9 cellular contexts compared by ENCODE assay signal in the genomic region with DNA sequence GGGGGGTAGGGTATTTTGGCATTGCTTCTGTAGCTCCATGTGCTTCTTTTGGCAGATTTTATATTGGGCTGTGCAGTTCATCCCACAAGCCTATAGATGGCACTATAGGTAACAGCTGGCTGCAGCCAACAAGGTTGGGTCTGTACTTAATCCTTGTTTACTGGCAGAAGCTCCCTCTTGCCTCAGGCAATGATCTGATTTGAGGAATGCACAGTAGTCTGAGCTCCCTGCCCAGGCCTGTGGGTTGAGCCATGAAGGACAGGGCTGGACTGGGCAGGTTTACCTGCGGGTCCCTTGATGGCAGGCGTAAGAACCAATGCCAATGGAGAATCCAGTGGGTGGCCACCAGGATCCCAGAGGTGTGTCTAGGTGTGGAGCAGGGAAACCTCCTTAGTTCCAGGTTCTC. TPM values are rescaled to one million over a fixed set of nuclear protein-coding genes. Genes with fewer than 3 reads are reported as not detected.
DNase-seq lines count a peak whose midpoint lies in the region; ATAC-seq and TF ChIP-seq lines count a peak whose summit lies in the region.
"Had no signal": no experiment of that assay in that cellular context is flagged by ENCODE, and none has a peak within 500 bp of the region (broad histone marks: within the 10 kb centered on the region; RNA-seq: fewer than 3 reads in every experiment).

No MANE protein-coding gene starts in this region.

- H3K4me3 ChIP-seq in AG04449 (ENCODE audit: low read depth, low read length) = no peak overlapping the region
- no peak overlapping the region for H3K4me3 ChIP-seq in Jurkat, Clone E6-1 (ENCODE audit: low read length)
- H3K4me3 ChIP-seq in coronary artery = no peak overlapping the region

- peak; percentile 86 for ATAC-seq in SK-N-SH treated with all-trans-retinoic acid at 6 μM for 48 hours
- peak; percentile 94 for ATAC-seq in esophagus mucosa
- ATAC-seq in HG02970 (IDR thresholded peaks at IDR 0.05; ENCODE audit: low FRiP score, unreplicated experiment) = no peak

- DNase-seq in AG04449 (ENCODE audit: low read depth, low spot score) (no peak), ELR (ENCODE audit: low read depth) (peak; percentile 59), pons (ENCODE audit: low spot score) (peak; percentile 13), coronary artery (ENCODE audit: low spot score) (no peak)
- peak; percentile 39 for DNase-seq in Jurkat, Clone E6-1 (ENCODE audit: low read depth, low spot score)

- TF ChIP-seq CTCF in AG04449 (IDR thresholded peaks at IDR 0.05; ENCODE audit: insufficient read depth, low read length, missing control alignments) = peak; percentile 63
- TF ChIP-seq CTCF in coronary artery (IDR thresholded peaks at IDR 0.05) = no peak

- POLR2A ChIA-PET in AG04449 (lab: Yijun Ruan, JAX) = no interaction called here

- no peak overlapping the region for H3K27ac ChIP-seq in coronary artery

- CTCF ChIA-PET in AG04449 (lab: Yijun Ruan, JAX) = interaction anchor here (0.7 to 2.5 kb wide), 14 partner anchors 10 to 312 kb away, joined by 3 to 11 read pairs (median 4); no protein-coding TSS in a partner anchor

TF ChIP-seq in SK-N-SH treated with all-trans-retinoic acid at 6 μM for 48 hours, 23 proteins besides CTCF, POLR2A, EP300 and RAD21:
- TF ChIP-seq ZNF8 (CRISPR knock-in tag; IDR thresholded peaks at IDR 0.05) (no peak), RARB (CRISPR knock-in tag; IDR thresholded peaks at IDR 0.05) (no peak), BACH2 (CRISPR knock-in tag; IDR thresholded peaks at IDR 0.05; ENCODE audit: borderline replicate concordance) (no peak), CSRNP3 (CRISPR knock-in tag; IDR thresholded peaks at IDR 0.05) (no peak), TOX (CRISPR knock-in tag; IDR thresholded peaks at IDR 0.05; ENCODE audit: borderline replicate concordance) (no peak), ARNTL (CRISPR knock-in tag; IDR thresholded peaks at IDR 0.05; ENCODE audit: borderline replicate concordance, low read depth) (no peak), ISL1 (CRISPR knock-in tag; IDR thresholded peaks at IDR 0.05) (no peak), SNAI2 (CRISPR knock-in tag; IDR thresholded peaks at IDR 0.05) (no peak), TCF4 (CRISPR knock-in tag; IDR thresholded peaks at IDR 0.05; ENCODE audit: borderline replicate concordance) (no peak), OSR1 (CRISPR knock-in tag; IDR thresholded peaks at IDR 0.05) (no peak), CREB5 (CRISPR knock-in tag; IDR thresholded peaks at IDR 0.05; ENCODE audit: low read depth) (no peak), ZFP30 (CRISPR knock-in tag; IDR thresholded peaks at IDR 0.05) (no peak), ZC3H10 (CRISPR knock-in tag; IDR thresholded peaks at IDR 0.05) (no peak), ZNF565 (CRISPR knock-in tag; conservative IDR thresholded peaks at IDR 0.05; ENCODE audit: low read depth) (no peak), POU6F1 (CRISPR knock-in tag; IDR thresholded peaks at IDR 0.05; ENCODE audit: borderline replicate concordance, low read depth) (no peak), ZFP3 (CRISPR knock-in tag; IDR thresholded peaks at IDR 0.05) (no peak)

RNA-seq across cellular contexts. Expression of gene OR1J2, which starts 11.7 kb away (rescaled TPM):
- polyA plus RNA-seq in Jurkat, Clone E6-1 (2012; ENCODE audit: insufficient read depth, insufficient read length) = not detected
- total RNA-seq in esophagus mucosa = not detected
- polyA plus RNA-seq: IgD-negative memory B cell had no signal

RNA-seq across cellular contexts. Expression of gene OR1J4, which starts 20.1 kb away (rescaled TPM):
- not detected for polyA plus RNA-seq in Jurkat, Clone E6-1 (2012; ENCODE audit: insufficient read depth, insufficient read length)
- total RNA-seq in esophagus mucosa = 0.20 TPM
- polyA plus RNA-seq: IgD-negative memory B cell had no signal

RNA-seq across cellular contexts. Expression of gene OR1J1, which starts 21.2 kb away (rescaled TPM):
- polyA plus RNA-seq in Jurkat, Clone E6-1 (2012; ENCODE audit: insufficient read depth, insufficient read length) = not detected
- not detected for total RNA-seq in esophagus mucosa
- polyA plus RNA-seq: IgD-negative memory B cell had no signal

RNA-seq across cellular contexts. Expression of gene OR1N1, which starts 28.2 kb away (rescaled TPM):
- not detected for polyA plus RNA-seq in Jurkat, Clone E6-1 (2012; ENCODE audit: insufficient read depth, insufficient read length)
- total RNA-seq in esophagus mucosa = not detected
- polyA plus RNA-seq: IgD-negative memory B cell had no signal

RNA-seq across cellular contexts. Expression of gene OR1N2, which starts 54.0 kb away (rescaled TPM):
- polyA plus RNA-seq in Jurkat, Clone E6-1 (2012; ENCODE audit: insufficient read depth, insufficient read length) = not detected
- not detected for total RNA-seq in esophagus mucosa
- polyA plus RNA-seq: IgD-negative memory B cell had no signal

Comparison
In these comparisons a context has a peak if more than half of its experiments do, and no peak if none do; other contexts are left out.
1. DNase-seq: peak in ELR (single experiment), Jurkat, Clone E6-1 (single experiment) and pons (single experiment); none in AG04449 (single experiment) and coronary artery (single experiment).